24 cellular contexts compared by ENCODE assay signal in the genomic region with DNA sequence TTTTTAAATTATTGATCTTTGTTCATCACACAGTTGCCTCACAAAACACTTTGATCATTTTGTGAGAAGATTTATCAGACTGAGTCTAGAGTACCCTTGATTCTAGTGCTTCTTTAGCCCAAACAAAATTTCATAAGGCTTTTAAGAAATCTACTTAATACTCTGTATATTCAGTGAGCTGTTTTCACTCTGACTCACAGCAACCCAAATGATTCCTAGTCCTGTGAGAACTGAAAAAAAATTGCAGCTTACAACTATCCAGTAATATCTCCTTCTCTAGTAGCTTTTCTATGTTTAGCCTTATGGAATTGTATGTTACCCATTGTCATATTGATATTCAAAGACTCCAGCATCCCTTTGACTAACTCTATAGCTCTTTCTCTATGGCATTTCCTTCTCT.
"Had no signal": no experiment of that assay in that cellular context is flagged by ENCODE, and none has a peak within 500 bp of the region (broad histone marks: within the 10 kb centered on the region; RNA-seq: fewer than 3 reads in every experiment).

No MANE protein-coding gene starts in this region.

- H3K4me2 ChIP-seq: SK-N-SH had no signal

- DNase-seq: IMR-90; KG1; NCI-H1092; NCI-H1105 treated with DMSO at 0.1 percent for 48 hours; NCI-H1417 treated with DMSO at 0.1 percent for 48 hours; NCI-H146; NCI-H1694 treated with DMSO at 0.1 percent for 48 hours; NCI-H1930; NCI-H2081; NCI-H2107; NCI-H2227 treated with DMSO at 0.1 percent for 48 hours; NCI-H446; NCI-H510A; NCI-H524 treated with DMSO at 0.1 percent for 48 hours; NCI-H69; NCI-H774; NK-92 treated with Interleukin-12 subunit alpha and Interleukin-12 subunit beta, amount 100 ng/mL, for 24 hours; OCI-M1; SHP77; SK-N-SH; SW 1271; T-cell had no signal

- ATAC-seq: HepG2, T-cell had no signal

- H3K27ac ChIP-seq: RWPE1 had no signal

- H3K9me3 ChIP-seq: SK-N-SH had no signal

- H3K9ac ChIP-seq: SK-N-SH had no signal
